13 cellular contexts compared by ENCODE assay signal in the genomic region with DNA sequence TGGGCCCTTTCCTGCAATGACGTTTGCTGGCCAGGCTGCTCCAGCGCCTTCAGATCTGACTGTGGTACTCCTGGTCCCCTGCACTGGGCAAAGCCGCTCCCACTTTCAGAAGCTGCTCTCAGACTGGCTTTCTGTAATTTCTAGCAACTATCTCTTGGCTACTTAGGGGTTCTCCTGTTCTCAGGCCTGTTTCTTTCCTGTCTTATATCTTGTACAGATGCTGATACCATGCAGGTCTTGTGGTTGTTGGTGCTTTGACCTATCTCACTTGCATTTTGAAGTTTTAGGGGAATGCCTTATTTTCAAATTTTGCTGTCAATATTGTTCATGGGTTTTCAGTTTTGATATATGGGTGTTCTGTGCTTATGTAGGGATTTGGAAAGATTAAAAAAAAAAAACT.
"Had no signal": no experiment of that assay in that cellular context is flagged by ENCODE, and none has a peak within 500 bp of the region (broad histone marks: within the 10 kb centered on the region; RNA-seq: fewer than 3 reads in every experiment).

No MANE protein-coding gene starts in this region.

- H3K27ac ChIP-seq: coronary artery, foreskin keratinocyte, right lobe of liver, spleen had no signal

- H3K4me1 ChIP-seq: right lobe of liver, spleen had no signal

- H3K4me3 ChIP-seq: coronary artery, right lobe of liver, spleen had no signal

- H3K27me3 ChIP-seq: foreskin keratinocyte, right lobe of liver had no signal

- H3K36me3 ChIP-seq: right lobe of liver, spleen had no signal

- H3K27ac Mint-ChIP-seq: activated T-helper 2 cell treated with anti-CD3 and anti-CD28 coated beads, Interferon-gamma antibody, Interleukin-2, Interleukin-4, amounts not matched to agents 10 μg/mL and 5 μg/mL and 100 μg/mL, durations not matched to agents 14 hours and 24 hours and 36 hours had no signal

- ATAC-seq: right lobe of liver had no signal

- H3K9me3 Mint-ChIP-seq: activated T-helper 2 cell treated with anti-CD3 and anti-CD28 coated beads, Interferon-gamma antibody, Interleukin-2, Interleukin-4, amounts not matched to agents 10 μg/mL and 5 μg/mL and 100 μg/mL, durations not matched to agents 14 hours and 24 hours and 36 hours had no signal

- H3K9me3 ChIP-seq: right lobe of liver, spleen had no signal

- DNase-seq: activated CD4-positive, CD25-positive, alpha-beta regulatory T cell treated with anti-CD3 and anti-CD28 coated beads, Interleukin-2, amount 50 U/mL, for 72 hours; activated naive CD4-positive, alpha-beta T cell treated with anti-CD3 and anti-CD28 coated beads, Interleukin-2, amount 50 U/mL, for 16 hours; caudate nucleus; effector CD8-positive, alpha-beta T cell; foreskin keratinocyte; glutamatergic neuron; hypothalamus; kidney glomerular epithelial cell; mesendoderm; right lobe of liver; spleen had no signal
